7 cellular contexts compared by ENCODE assay signal in the genomic region with DNA sequence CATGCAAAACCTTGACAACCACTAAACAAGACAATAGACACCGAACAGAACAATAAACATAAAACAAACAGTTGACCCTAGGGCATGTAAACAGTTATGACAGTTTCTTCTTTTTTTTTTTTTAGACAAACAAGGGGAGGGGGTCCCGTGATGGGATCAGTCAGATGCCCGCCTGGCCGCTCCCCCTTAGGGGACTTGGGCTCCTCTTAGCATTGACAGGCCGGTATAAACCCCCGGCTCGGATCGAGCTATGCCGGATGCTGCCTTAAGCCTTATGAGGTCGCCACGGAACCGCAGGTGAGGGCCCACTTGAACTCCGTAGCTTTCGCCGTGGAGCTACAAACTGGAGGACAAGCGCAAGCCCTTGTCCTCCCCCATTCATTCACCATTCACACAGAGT. TPM values are rescaled to one million over a fixed set of nuclear protein-coding genes. Genes with fewer than 3 reads are reported as not detected.
DNase-seq lines count a peak whose midpoint lies in the region; ATAC-seq and TF ChIP-seq lines count a peak whose summit lies in the region.
"Not testable (repeated sequence)": the region's sequence is repeated elsewhere in the genome, so short reads cannot be mapped to it uniquely, and the experiment has no call there.

No MANE protein-coding gene starts in this region.

- not testable (repeated sequence) for H3T11ph ChIP-seq in H9 (ENCODE audit: low read length)

- not testable (repeated sequence) for H4K5ac ChIP-seq in H9 (ENCODE audit: insufficient read length, low read depth, low read length)

- H4K8ac ChIP-seq in H9 (replicated peaks; ENCODE audit: insufficient read length, low read depth, low read length) = not testable (repeated sequence)

- not testable (repeated sequence) for H3K9ac ChIP-seq in H9 (ENCODE audit: extremely low read depth, insufficient read length, low read length)

- H3K56ac ChIP-seq in H9 (ENCODE audit: insufficient read length, low read depth, low read length) = not testable (repeated sequence)

- intact Hi-C loops in PC-9 (cut with micrococcal nuclease; ENCODE audit: unreplicated experiment) = not testable (repeated sequence)

- H2BK5ac ChIP-seq in H9 (ENCODE audit: insufficient read length, low read length) = not testable (repeated sequence)

- not testable (repeated sequence) for H3K23me2 ChIP-seq in H9 (ENCODE audit: insufficient read length, low read depth, low read length, poor library complexity, severe bottlenecking)

- H3K27ac Mint-ChIP-seq in H9 = peak overlapping the region in 2 of 3 experiments; percentile 25 to 99; a peak in 5 of 7 replicates
- not testable (repeated sequence) for H3K27ac Mint-ChIP-seq in activated CD8-positive, alpha-beta memory T cell treated with anti-CD3 and anti-CD28 coated beads, Interleukin-2, amount 10 ng/mL, durations not matched to agents 7 days and 5 days; neural crest cell (ENCODE audit: unreplicated experiment)
- peak overlapping the region in 4 of 5 experiments; percentile 26 to 84 (median 45) for H3K27ac Mint-ChIP-seq in brain
- peak overlapping the region; percentile 78 for H3K27ac Mint-ChIP-seq in mesothelial cell of epicardium

- POLR2A ChIA-PET in PC-9 (lab: Charles Lee; ENCODE audit: unreplicated experiment) = not testable (repeated sequence)

- H4K91ac ChIP-seq in H9 (ENCODE audit: insufficient read length, low read depth, low read length) = not testable (repeated sequence)

- not testable (repeated sequence) for H3K4me1 ChIP-seq in H9 (ENCODE audit: insufficient read depth, low read length); PC-9 (replicated peaks; ENCODE audit: insufficient read depth)

- H3K79me2 ChIP-seq in H9 (ENCODE audit: insufficient read depth, low read length) (peaks cover 18% of the 10 kb centered on the region; the same call in 1 of the 2 replicates), PC-9 (ENCODE audit: low read depth) (peaks cover 25% of the 10 kb centered on the region)

- WGBS in H9 (ENCODE audit: extremely low coverage, insufficient read length, low lambda C conversion rate) = no CpG with 5 or more reads among the region's 16 CpGs

- H3K4me2 ChIP-seq in H9 (ENCODE audit: insufficient read depth, insufficient read length, low read length) = peak overlapping the region; percentile 55
- not testable (repeated sequence) for H3K4me2 ChIP-seq in PC-9

- H3K9me3 Mint-ChIP-seq in H9, brain, mesothelial cell of epicardium, neural crest cell: not testable (repeated sequence)
- H3K9me3 Mint-ChIP-seq in activated CD8-positive, alpha-beta memory T cell treated with anti-CD3 and anti-CD28 coated beads, Interleukin-2, amount 10 ng/mL, durations not matched to agents 7 days and 5 days (ENCODE audit: low read depth) = peaks cover 28% of the 10 kb centered on the region

- H3K4me1 Mint-ChIP-seq in H9 (peaks cover 20 to 36% of the 10 kb centered on the region in 2 experiments), brain (peaks cover 59% of the 10 kb centered on the region), mesothelial cell of epicardium (peaks cover 35% of the 10 kb centered on the region), neural crest cell (peaks cover 30% of the 10 kb centered on the region)
- peaks cover 22% of the 10 kb centered on the region for H3K4me1 Mint-ChIP-seq in activated CD8-positive, alpha-beta memory T cell treated with anti-CD3 and anti-CD28 coated beads, Interleukin-2, amount 10 ng/mL, durations not matched to agents 7 days and 5 days

- H2BK120ac ChIP-seq in H9 (ENCODE audit: low read depth, low read length, poor library complexity, severe bottlenecking) = not testable (repeated sequence)

- not testable (repeated sequence) for H4K20me1 ChIP-seq in H9 (ENCODE audit: control insufficient read depth, insufficient read depth, insufficient read length); PC-9 (ENCODE audit: insufficient read depth)

- not testable (repeated sequence) for H3K23ac ChIP-seq in H9 (ENCODE audit: insufficient read length, low read depth, low read length)

- H3F3A ChIP-seq in PC-9 (ENCODE audit: insufficient read depth, low read depth) = not testable (repeated sequence)

- not testable (repeated sequence) for H3K27me3 Mint-ChIP-seq in H9 (ENCODE audit: low read depth); activated CD8-positive, alpha-beta memory T cell treated with anti-CD3 and anti-CD28 coated beads, Interleukin-2, amount 10 ng/mL, durations not matched to agents 7 days and 5 days; mesothelial cell of epicardium (ENCODE audit: low read depth); neural crest cell (ENCODE audit: low read depth)
- H3K27me3 Mint-ChIP-seq in brain = peaks cover 12% of the 10 kb centered on the region

- H2BK20ac ChIP-seq in H9 (ENCODE audit: low read depth, low read length, poor library complexity, severe bottlenecking) = not testable (repeated sequence)

- ATAC-seq in activated CD8-positive, alpha-beta memory T cell treated with anti-CD3 and anti-CD28 coated beads, Interleukin-2, amount 10 ng/mL, durations not matched to agents 7 days and 5 days = not testable (repeated sequence)

- peaks cover 50% of the 10 kb centered on the region for H3K36me3 ChIP-seq in PC-9 (ENCODE audit: low read depth)

- H3K4me3 ChIP-seq in PC-9 = 0 out of 2 replicates have a peak overlapping the region, but pooled peaks have one; percentile 69
- peak overlapping the region; percentile 95 for H3K4me3 ChIP-seq in epithelial cell of esophagus (ENCODE audit: low read length)

- H2BK12ac ChIP-seq in H9 (ENCODE audit: insufficient read length, low read depth, low read length) = not testable (repeated sequence)

- H3K14ac ChIP-seq in H9 (ENCODE audit: insufficient read depth, low read length) = not testable (repeated sequence)

- peaks cover 62 to 68% (median 64%) of the 10 kb centered on the region in 3 experiments for H3K36me3 Mint-ChIP-seq in H9 (ENCODE audit: insufficient read depth in 1 of 3, low read depth in 3 of 3)
- H3K36me3 Mint-ChIP-seq in activated CD8-positive, alpha-beta memory T cell treated with anti-CD3 and anti-CD28 coated beads, Interleukin-2, amount 10 ng/mL, durations not matched to agents 7 days and 5 days = peaks cover 64% of the 10 kb centered on the region
- H3K36me3 Mint-ChIP-seq in brain = peaks cover 70% of the 10 kb centered on the region
- peaks cover 52% of the 10 kb centered on the region for H3K36me3 Mint-ChIP-seq in mesothelial cell of epicardium
- peaks cover 60% of the 10 kb centered on the region for H3K36me3 Mint-ChIP-seq in neural crest cell (ENCODE audit: low read depth)

- H3K18ac ChIP-seq in H9 (ENCODE audit: insufficient read length, low read depth, low read length) = not testable (repeated sequence)

- H3K79me1 ChIP-seq in H9 (ENCODE audit: insufficient read depth, low read depth, low read length, poor library complexity, severe bottlenecking) = not testable (repeated sequence)

- H3K27me3 ChIP-seq in H9 (ENCODE audit: insufficient read depth, low read length); PC-9 (ENCODE audit: insufficient read depth, low read depth): not testable (repeated sequence)

- not testable (repeated sequence) for H3K9me3 ChIP-seq in H9 (ENCODE audit: control insufficient read depth, low read depth, low read length)
- peaks cover 14% of the 10 kb centered on the region; the same call in 1 of the 2 replicates for H3K9me3 ChIP-seq in PC-9 (ENCODE audit: insufficient read depth, low read depth)

- TF ChIP-seq CTCF in H9 (conservative IDR thresholded peaks at IDR 0.05); PC-9 (conservative IDR thresholded peaks at IDR 0.05); brain (conservative IDR thresholded peaks at IDR 0.05); epithelial cell of esophagus (IDR thresholded peaks at IDR 0.05; ENCODE audit: insufficient read depth, low read depth, low read length, missing control alignments); mesothelial cell of epicardium (IDR thresholded peaks at IDR 0.05; ENCODE audit: unreplicated experiment); neural crest cell (conservative IDR thresholded peaks at IDR 0.05): not testable (repeated sequence)

- H3K9me2 ChIP-seq in PC-9 (ENCODE audit: insufficient read depth) = not testable (repeated sequence)

- not testable (repeated sequence) for BruUV-seq in PC-9 (replicated peaks; lab: Mats Ljungman, UMichigan)

- not testable (repeated sequence) for H3K27ac ChIP-seq in H9 (ENCODE audit: insufficient read length, low read depth, low read length); PC-9

- not testable (repeated sequence) for H3K4ac ChIP-seq in H9 (ENCODE audit: low read depth, low read length)

- H3K4me3 Mint-ChIP-seq in H9 (peak overlapping the region; percentile 93 to 97), brain (peak overlapping the region; percentile 75 to 98 (median 88)), mesothelial cell of epicardium (peak overlapping the region; percentile 93), neural crest cell (peak overlapping the region; percentile 85)
- peak overlapping the region; percentile 22 for H3K4me3 Mint-ChIP-seq in activated CD8-positive, alpha-beta memory T cell treated with anti-CD3 and anti-CD28 coated beads, Interleukin-2, amount 10 ng/mL, durations not matched to agents 7 days and 5 days

- H2AFZ ChIP-seq in H9 (ENCODE audit: low read length); PC-9: not testable (repeated sequence)

- H2AK5ac ChIP-seq in H9 (ENCODE audit: insufficient read length, low read length) = not testable (repeated sequence)

- H2BK15ac ChIP-seq in H9 (ENCODE audit: low read depth, low read length) = not testable (repeated sequence)

- CTCF ChIA-PET in PC-9 (lab: Charles Lee); activated CD8-positive, alpha-beta memory T cell treated with anti-CD3 and anti-CD28 coated beads, Interleukin-2, amount 10 ng/mL, durations not matched to agents 7 days and 5 days (lab: Charles Lee): not testable (repeated sequence)

- DNase-seq in H9; PC-9; activated CD8-positive, alpha-beta memory T cell treated with anti-CD3 and anti-CD28 coated beads, Interleukin-2, amount 10 ng/mL, durations not matched to agents 7 days and 5 days; epithelial cell of esophagus (ENCODE audit: low read depth); mesothelial cell of epicardium (ENCODE audit: low spot score in 2 of 2, unreplicated experiment in 2 of 2); neural crest cell (ENCODE audit: low read depth, low spot score): not testable (repeated sequence)

RNA-seq across cellular contexts. Expression of gene ZFP14, which starts 49.5 kb away (rescaled TPM):
- total RNA-seq in H9 (2021) (4.0 and 4.5 TPM in 2 replicates), PC-9 (2021) (5.9 and 6.7 TPM in 2 replicates), mesothelial cell of epicardium (13.9 to 14.6 TPM (median 14.3 TPM) in 3 replicates), neural crest cell (10.6 and 12.3 TPM in 2 replicates)
- 1 to 10 TPM; 3.3 to 4.5 TPM for total RNA-seq in activated CD8-positive, alpha-beta memory T cell treated with anti-CD3 and anti-CD28 coated beads, Interleukin-2, amount 10 ng/mL, durations not matched to agents 7 days and 5 days
- 1.8 TPM for polyA plus RNA-seq in brain (ENCODE audit: insufficient read depth, low read depth, low replicate concordance)

Comparison
In these comparisons a context has a peak if more than half of its experiments do, and no peak if none do; other contexts are left out.
1. H3K4me3 Mint-ChIP-seq: peak in every context shown above with its lines; median percentile 95 in H9; 93 in mesothelial cell of epicardium; 88 in brain; 85 in neural crest cell; 22 in activated CD8-positive, alpha-beta memory T cell treated with anti-CD3 and anti-CD28 coated beads, Interleukin-2, amount 10 ng/mL, durations not matched to agents 7 days and 5 days.